Comparison of ENCODE assay signal across 16 cellular contexts in the genomic region with DNA sequence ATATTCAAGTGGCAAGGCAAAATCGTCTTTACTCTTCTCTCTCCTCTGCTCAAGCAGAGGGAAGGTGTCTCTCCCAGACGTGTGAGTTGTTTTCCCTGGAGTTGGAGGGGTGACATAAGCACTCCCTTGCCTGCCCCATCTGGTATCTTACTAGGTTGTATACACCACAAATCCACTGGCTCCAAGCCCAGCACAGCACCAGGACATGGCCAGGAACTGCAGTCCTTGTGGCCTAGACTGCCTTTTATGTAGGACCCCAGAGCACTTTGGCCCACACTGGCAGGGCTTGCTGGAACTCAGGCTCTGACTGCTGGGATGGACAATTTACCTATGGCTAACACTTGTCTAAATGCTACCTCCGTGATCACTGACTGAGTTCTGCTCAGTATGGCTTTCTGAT. TPM values are rescaled to one million over a fixed set of nuclear protein-coding genes. Genes with fewer than 3 reads are reported as not detected.
DNase-seq lines count a peak whose midpoint lies in the region; ATAC-seq, FAIRE-seq and TF ChIP-seq lines count a peak whose summit lies in the region.
"Had no signal": no experiment of that assay in that cellular context is flagged by ENCODE, and none has a peak within 500 bp of the region (broad histone marks: within the 10 kb centered on the region; RNA-seq: fewer than 3 reads in every experiment).

No MANE protein-coding gene starts in this region.

- H3K36me3 ChIP-seq in heart left ventricle: peaks cover 0 to 49% (median 7%) of the 10 kb centered on the region in 9 donors
- no peaks in the 10 kb centered on the region for H3K36me3 ChIP-seq in MG63
- no peaks in the 10 kb centered on the region for H3K36me3 ChIP-seq in K562 (ENCODE audit: control insufficient read depth, insufficient read depth, low read length)
- no peaks in the 10 kb centered on the region for H3K36me3 ChIP-seq in transverse colon
- H3K36me3 ChIP-seq: BLaER1 treated with 17β-estradiol and CSF1 and Interleukin-3, amounts not matched to agents 10 nM and 100 nM had no signal

- ATAC-seq in heart left ventricle: peak in 2 of 4 donors; percentile 48 to 59
- ATAC-seq in Right ventricle myocardium superior (ENCODE audit: poor library complexity): no peak
- ATAC-seq in K562: peak; percentile 65

- H2AFZ ChIP-seq in K562 (ENCODE audit: low read depth, low read length): no peak overlapping the region

- H3K27ac Mint-ChIP-seq in nephron progenitor cell: peak overlapping the region; percentile 32

- no peak overlapping the region for H3K4me2 ChIP-seq in K562 (ENCODE audit: insufficient read depth, low read length)
- H3K4me2 ChIP-seq: BLaER1 treated with 17β-estradiol and CSF1 and Interleukin-3, amounts not matched to agents 10 nM and 100 nM; KMS-11 had no signal

- intact Hi-C loops in heart left ventricle (cut with DNase I): no loop called here
- intact Hi-C loops in Right ventricle myocardium superior (cut with DNase I): no loop called here
- intact Hi-C loops in K562 (cut with micrococcal nuclease): no loop called here
- intact Hi-C loops in transverse colon (cut with DNase I; ENCODE audit: low total_unique reads): no loop called here

- H3K9me3 Mint-ChIP-seq in nephron progenitor cell: no peaks in the 10 kb centered on the region

- H3K36me3 Mint-ChIP-seq in nephron progenitor cell (ENCODE audit: low read depth): peaks cover 58% of the 10 kb centered on the region

- no peaks in the 10 kb centered on the region for H3K79me2 ChIP-seq in K562 (ENCODE audit: control insufficient read depth, insufficient read depth, low read length)

- H4K20me1 ChIP-seq in K562 (replicated peaks; ENCODE audit: control insufficient read depth, insufficient read depth, low read length): no peaks in the 10 kb centered on the region
- H4K20me1 ChIP-seq: BLaER1 treated with 17β-estradiol and CSF1 and Interleukin-3, amounts not matched to agents 10 nM and 100 nM had no signal

- TF ChIP-seq POLR2A in heart left ventricle (IDR thresholded peaks at IDR 0.05) (no peak), K562 (conservative IDR thresholded peaks at IDR 0.05) (no peak), transverse colon (IDR thresholded peaks at IDR 0.05) (no peak)

- no peaks in the 10 kb centered on the region for H3K9me1 ChIP-seq in K562 (ENCODE audit: control insufficient read depth, insufficient read depth, low read length)

- H3K27me3 Mint-ChIP-seq in nephron progenitor cell (ENCODE audit: low read depth, poor library complexity): no peaks in the 10 kb centered on the region

- TF ChIP-seq EP300 in K562 (IDR thresholded peaks at IDR 0.05; ENCODE audit: low read length) (no peak), transverse colon (IDR thresholded peaks at IDR 0.05; ENCODE audit: low read depth) (no peak)

- FAIRE-seq in K562 (lab: Jason Lieb, UNC): no peak
- FAIRE-seq: GM12891, RCC 7860 had no signal

- TF ChIP-seq RAD21 in K562 (CRISPR knock-in tag; conservative IDR thresholded peaks at IDR 0.05 in 1 of 2, IDR thresholded peaks at IDR 0.05 in 1 of 2): no peak

- no peak for TF ChIP-seq CTCF in heart left ventricle (IDR thresholded peaks at IDR 0.05)
- no peak for TF ChIP-seq CTCF in K562 (IDR thresholded peaks at IDR 0.05 in 2 of 3, conservative IDR thresholded peaks at IDR 0.05 in 1 of 3; ENCODE audit: insufficient read depth in 2 of 3, low read depth in 1 of 3, low read length in 3 of 3)
- TF ChIP-seq CTCF in nephron progenitor cell (IDR thresholded peaks at IDR 0.05): no peak
- TF ChIP-seq CTCF in transverse colon (IDR thresholded peaks at IDR 0.05): no peak

- CTCF ChIA-PET in K562 (lab: Yijun Ruan, JAX; ENCODE audit: low intra/inter-chr PET ratio): no interaction called here

- H3K4me1 Mint-ChIP-seq in nephron progenitor cell: no peaks in the 10 kb centered on the region

- H3K27me3 ChIP-seq in heart left ventricle (no peaks in the 10 kb centered on the region), MG63 (no peaks in the 10 kb centered on the region), K562 (ENCODE audit: control insufficient read depth in 2 of 2, insufficient read depth in 2 of 2, low read length in 2 of 2) (no peaks in the 10 kb centered on the region), transverse colon (no peaks in the 10 kb centered on the region)
- H3K27me3 ChIP-seq: BLaER1 treated with 17β-estradiol and CSF1 and Interleukin-3, amounts not matched to agents 10 nM and 100 nM had no signal

- DNase-seq in heart left ventricle (peak in 3 of 5 donors; percentile 8 to 34 (median 30)), Right ventricle myocardium superior (no peak), MG63 (peak; percentile 22), K562 (ENCODE audit: extremely low read depth in 1 of 4, low spot score in 3 of 4) (no peak), nephron progenitor cell (no peak), caudate nucleus (lab: John Stamatoyannopoulos, UW) (no peak), transverse colon (no peak), HuH-7 (ENCODE audit: low spot score) (no peak)
- DNase-seq: 8988T, NCI-H187 treated with DMSO at 0.1 percent for 48 hours, NCI-H510A had no signal

- in situ Hi-C loops in K562 (cut with MboI): no loop called here
- in situ Hi-C loops in transverse colon (cut with MboI; ENCODE audit: low pct_ligation_motif_present in 1 of 4, low pct_unique_long_range_greater_than_20kb in 1 of 4, low sequenced_read_pairs in 3 of 4): no loop called here

- 68 to 82% (median 75%) methylated on average over 3 of the region's 3 CpGs for WGBS in heart left ventricle, 4 donors
- WGBS in K562 (ENCODE audit: insufficient coverage, low coverage, missing lambda C conversion rate): 38% methylated on average over 3 of the region's 3 CpGs
- WGBS in transverse colon (ENCODE audit: low coverage in 1 of 2), 2 donors: 83 to 87% methylated on average over 1 to 3 of the region's 3 CpGs

- POLR2A ChIA-PET in K562 (lab: Yijun Ruan, JAX): interaction anchor here (0.7 kb wide), 1 partner anchor 13 kb away, joined by 3 read pairs; no protein-coding TSS in a partner anchor

- H3K4me3 Mint-ChIP-seq in nephron progenitor cell: no peak overlapping the region

- H3K9me3 ChIP-seq in heart left ventricle (no peaks in the 10 kb centered on the region), MG63 (no peaks in the 10 kb centered on the region), K562 (replicated peaks; ENCODE audit: control insufficient read depth, insufficient read depth, low read depth, low read length) (no peaks in the 10 kb centered on the region), transverse colon (no peaks in the 10 kb centered on the region)
- H3K9me3 ChIP-seq: BLaER1 treated with 17β-estradiol and CSF1 and Interleukin-3, amounts not matched to agents 10 nM and 100 nM had no signal

- H3K4me3 ChIP-seq in heart left ventricle (no peak overlapping the region), MG63 (no peak overlapping the region), K562 (no peak overlapping the region), transverse colon (no peak overlapping the region)
- H3K4me3 ChIP-seq: BLaER1 treated with 17β-estradiol and CSF1 and Interleukin-3, amounts not matched to agents 10 nM and 100 nM had no signal

- no peaks in the 10 kb centered on the region for H3K4me1 ChIP-seq in heart left ventricle
- no peaks in the 10 kb centered on the region; a peak in 1 of 5 replicates for H3K4me1 ChIP-seq in K562 (replicated peaks in 1 of 2; ENCODE audit: control insufficient read depth in 2 of 2, insufficient read depth in 2 of 2, low read length in 2 of 2)
- H3K4me1 ChIP-seq in transverse colon: peaks cover 0 to 5% (median 1%) of the 10 kb centered on the region in 4 donors
- H3K4me1 ChIP-seq: BLaER1 treated with 17β-estradiol and CSF1 and Interleukin-3, amounts not matched to agents 10 nM and 100 nM had no signal

- H3K27ac ChIP-seq in heart left ventricle: no peak overlapping the region
- no peak overlapping the region for H3K27ac ChIP-seq in K562 (ENCODE audit: extremely low read depth, low read depth, low read length)
- H3K27ac ChIP-seq in caudate nucleus (ENCODE audit: low read depth, low read length): no peak overlapping the region
- no peak overlapping the region for H3K27ac ChIP-seq in transverse colon
- H3K27ac ChIP-seq: BLaER1 treated with 17β-estradiol and CSF1 and Interleukin-3, amounts not matched to agents 10 nM and 100 nM; HL-60; KMS-11 had no signal

- no TSS peak for BruUV-seq in K562 (replicated peaks; lab: Mats Ljungman, UMichigan)

- H3K9ac ChIP-seq in K562 (ENCODE audit: insufficient read depth in 1 of 2, low read depth in 2 of 2, low read length in 2 of 2): no peak overlapping the region
- H3K9ac ChIP-seq: BLaER1 treated with 17β-estradiol and CSF1 and Interleukin-3, amounts not matched to agents 10 nM and 100 nM; KMS-11 had no signal

RNA-seq across cellular contexts. Expression of a gene that starts 34.0 kb away (rescaled TPM):
- total RNA-seq in heart left ventricle: 10 to 100 TPM in 8 of 9 donors, 1 to 10 TPM in 1; 8.6 to 24.9 (median 20.9) TPM
- polyA plus RNA-seq in heart left ventricle: 1 to 10 TPM; 3.8 to 5.2 TPM
- total RNA-seq in Right ventricle myocardium superior: 14.3 TPM
- 4.4 and 5.4 TPM in 2 replicates for total RNA-seq in MG63 (2014; rRNA removed; shearing (Covaris generic); ENCODE audit: low replicate concordance)
- 4.1 and 23.9 TPM in 2 replicates for total RNA-seq in K562 (2011; cell fraction: chromatin; rRNA removed; ENCODE audit: low replicate concordance)
- 1.8 and 3.8 TPM in 2 replicates for total RNA-seq in K562 (2011; cell fraction: nucleolus; rRNA removed)
- total RNA-seq in K562 (2011; cell fraction: nucleoplasm; rRNA removed): 5.4 and 6.3 TPM in 2 replicates
- total RNA-seq in K562 (2014; rRNA removed): 3.2 and 3.5 TPM in 2 replicates
- total RNA-seq in K562 (2014; rRNA removed; fragmentation: Illumina TruSeq; extraction: Trizol): 7.5 and 7.9 TPM in 2 replicates
- total RNA-seq in K562 (2015; rRNA removed; fragmentation: Illumina TruSeq; extraction: Trizol): 6.3 and 7.3 TPM in 2 replicates
- 6.1 and 6.3 TPM in 2 replicates for total RNA-seq in K562 (2021)
- polyA plus RNA-seq in K562 (2011; rRNA removed): 7.9 and 9.7 TPM in 2 replicates
- polyA plus RNA-seq in K562 (2011; cell fraction: cytosol; rRNA removed): 1.3 and 2.2 TPM in 2 replicates
- 13.7 and 17.2 TPM in 2 replicates for polyA plus RNA-seq in K562 (2011; cell fraction: nucleus; rRNA removed)
- 4.8 and 5.1 TPM in 2 replicates for polyA plus RNA-seq in K562 (2012)
- polyA plus RNA-seq in K562 (2014; fragmentation: Illumina TruSeq; extraction: Trizol): 5.5 and 5.7 TPM in 2 replicates
- 1 to 10 TPM; 4.4 to 5.2 TPM for polyA plus RNA-seq in K562 (2014; fragmentation: Nextera tagmentation; extraction: Ambion mirVana)
- 5.0 TPM in 2 replicates for polyA plus RNA-seq in K562 (2014; rRNA removed)
- polyA minus RNA-seq in K562 (2011; rRNA and poly(A)+ RNA removed): 11.7 and 12.5 TPM in 2 replicates
- polyA minus RNA-seq in K562 (2011; cell fraction: cytosol; rRNA and poly(A)+ RNA removed): 2.8 TPM in 2 replicates
- 8.2 and 15.1 TPM in 2 replicates for polyA minus RNA-seq in K562 (2011; cell fraction: nucleus; rRNA and poly(A)+ RNA removed)
- 1 to 10 TPM; 1.5 to 7.4 (median 4.1) TPM for total RNA-seq in transverse colon

RNA-seq across cellular contexts. Expression of a gene that starts 34.3 kb away (rescaled TPM):
- total RNA-seq in heart left ventricle (1 to 10 TPM in 8 of 9 donors, under 1 TPM in 1; 0.94 to 4.7 (median 1.3) TPM), Right ventricle myocardium superior (1.5 TPM), K562 (2014; rRNA removed) (22.4 and 41.7 TPM in 2 replicates), K562 (2014; rRNA removed; fragmentation: Illumina TruSeq; extraction: Trizol) (32.6 and 37.3 TPM in 2 replicates), K562 (2015; rRNA removed; fragmentation: Illumina TruSeq; extraction: Trizol) (28.4 and 31.7 TPM in 2 replicates), K562 (2021) (31.5 and 31.8 TPM in 2 replicates), transverse colon (1 to 10 TPM in 3 of 4 donors, under 1 TPM in 1; 0.40 to 3.2 (median 2.0) TPM)
- polyA plus RNA-seq in heart left ventricle (1 to 10 TPM in 1 of 2 donors, under 1 TPM in 1; 0.19 to 1.1 TPM), K562 (2011; rRNA removed) (22.3 and 32.7 TPM in 2 replicates), K562 (2014; fragmentation: Illumina TruSeq; extraction: Trizol) (29.3 and 31.0 TPM in 2 replicates), K562 (2014; fragmentation: Nextera tagmentation; extraction: Ambion mirVana) (10 to 100 TPM; 10.5 to 17.9 TPM), K562 (2014; rRNA removed) (19.9 and 27.8 TPM in 2 replicates)
- total RNA-seq in MG63 (2014; rRNA removed; shearing (Covaris generic); ENCODE audit: low replicate concordance): 34.0 and 50.2 TPM in 2 replicates
- 77.1 and 90.2 TPM in 2 replicates for total RNA-seq in K562 (2011; cell fraction: chromatin; rRNA removed; ENCODE audit: low replicate concordance)
- total RNA-seq in K562 (2011; cell fraction: nucleolus; rRNA removed): 19.5 and 30.4 TPM in 2 replicates
- 26.7 and 41.6 TPM in 2 replicates for total RNA-seq in K562 (2011; cell fraction: nucleoplasm; rRNA removed)
- 8.8 and 12.9 TPM in 2 replicates for polyA plus RNA-seq in K562 (2011; cell fraction: cytosol; rRNA removed)
- 68.6 and 92.8 TPM in 2 replicates for polyA plus RNA-seq in K562 (2011; cell fraction: nucleus; rRNA removed)
- 13.9 and 33.1 TPM in 2 replicates for polyA plus RNA-seq in K562 (2012)
- 110 and 121 TPM in 2 replicates for polyA minus RNA-seq in K562 (2011; rRNA and poly(A)+ RNA removed)
- polyA minus RNA-seq in K562 (2011; cell fraction: cytosol; rRNA and poly(A)+ RNA removed): 18.1 and 21.7 TPM in 2 replicates
- 82.1 and 126 TPM in 2 replicates for polyA minus RNA-seq in K562 (2011; cell fraction: nucleus; rRNA and poly(A)+ RNA removed)

Comparison
In these comparisons a context has a peak if more than half of its experiments do, and no peak if none do; other contexts are left out.
1. DNase-seq: peak in heart left ventricle (3 of 5) and MG63 (single experiment); none in Right ventricle myocardium superior (single experiment), K562 (0 of 4), nephron progenitor cell (single experiment), caudate nucleus (0 of 61), transverse colon (single experiment) and HuH-7 (single experiment).